In genomic region chr1:81920245-81920740, GRCh38 we compare ENCODE assay signal across 11 cellular contexts.
DNase-seq lines count a peak whose midpoint lies in the region; ATAC-seq lines count a peak whose summit lies in the region.
"Had no signal": no experiment of that assay in that cellular context is flagged by ENCODE, and none has a peak within 500 bp of the region (broad histone marks: within the 10 kb centered on the region; RNA-seq: fewer than 3 reads in every experiment).

No MANE protein-coding gene starts in this region.

- no peak overlapping the region for H3K27ac ChIP-seq in HUES6 (ENCODE audit: low read depth, low read length)
- peak overlapping the region; percentile 66 for H3K27ac ChIP-seq in iPS-18a (ENCODE audit: low read length)
- H3K27ac ChIP-seq: dorsolateral prefrontal cortex had no signal

- no peaks in the 10 kb centered on the region for H3K27me3 ChIP-seq in HUES6 (ENCODE audit: control insufficient read depth, insufficient read depth, low read length)
- H3K27me3 ChIP-seq in iPS-18a (ENCODE audit: control insufficient read depth, insufficient read depth, low read length), result no peaks in the 10 kb centered on the region

- CTCF ChIA-PET in activated CD4-positive, alpha-beta T cell treated with anti-CD3 and anti-CD28 coated beads for 36 hours (lab: Charles Lee), result no interaction called here
- CTCF ChIA-PET in T-cell (lab: Charles Lee), result no interaction called here

- peak overlapping the region; percentile 14; the same call in 1 of the 2 replicates for H3K4me3 ChIP-seq in HUES6 (ENCODE audit: low read depth, low read length)
- H3K4me3 ChIP-seq in iPS-18a (ENCODE audit: low read length), result peak overlapping the region; percentile 46

- H3K9me3 ChIP-seq in HUES6 (ENCODE audit: control insufficient read depth, insufficient read depth, low read depth, low read length) (no peaks in the 10 kb centered on the region), iPS-18a (ENCODE audit: control insufficient read depth, low read depth, low read length) (no peaks in the 10 kb centered on the region)

- POLR2A ChIA-PET in activated CD4-positive, alpha-beta T cell treated with anti-CD3 and anti-CD28 coated beads for 36 hours (lab: Charles Lee), result no interaction called here
- POLR2A ChIA-PET in T-cell (lab: Charles Lee), result no interaction called here

- H3K9me3 Mint-ChIP-seq in activated CD4-positive, alpha-beta T cell treated with anti-CD3 and anti-CD28 coated beads for 36 hours (ENCODE audit: low read depth), result no peaks in the 10 kb centered on the region
- peaks cover 0 to 6% (median 2%) of the 10 kb centered on the region in 3 donors for H3K9me3 Mint-ChIP-seq in T-cell

- H3K36me3 Mint-ChIP-seq in activated CD4-positive, alpha-beta T cell treated with anti-CD3 and anti-CD28 coated beads for 36 hours (ENCODE audit: low read depth), result no peaks in the 10 kb centered on the region
- H3K36me3 Mint-ChIP-seq in T-cell, result no peaks in the 10 kb centered on the region

- DNase-seq in brain pericyte (ENCODE audit: low read depth, low spot score) (peak; percentile 10), stromal cell of bone marrow (ENCODE audit: low read depth) (peak; percentile 13), T-cell (no peak), NCI-H2196 (lab: John Stamatoyannopoulos, UW; ENCODE audit: unreplicated experiment) (no peak)
- DNase-seq in activated CD4-positive, alpha-beta T cell treated with anti-CD3 and anti-CD28 coated beads for 36 hours, result no peak
- DNase-seq: NCI-H748 treated with DMSO at 0.1 percent for 48 hours; stimulated activated naive CD4-positive, alpha-beta T cell had no signal

- intact Hi-C loops in activated CD4-positive, alpha-beta T cell treated with anti-CD3 and anti-CD28 coated beads for 36 hours (cut with DNase I, micrococcal nuclease), result no loop called here

- no peak overlapping the region for H3K4me3 Mint-ChIP-seq in activated CD4-positive, alpha-beta T cell treated with anti-CD3 and anti-CD28 coated beads for 36 hours
- no peak overlapping the region for H3K4me3 Mint-ChIP-seq in T-cell

- ATAC-seq in activated CD4-positive, alpha-beta T cell treated with anti-CD3 and anti-CD28 coated beads for 36 hours, result no peak
- ATAC-seq in T-cell (replicated peaks in 1 of 4) (no peak), GM21360 (IDR thresholded peaks at IDR 0.05; ENCODE audit: unreplicated experiment) (no peak)

- H3K4me1 ChIP-seq in HUES6 (ENCODE audit: control insufficient read depth, insufficient read depth, low read length) (peaks cover 14% of the 10 kb centered on the region), iPS-18a (ENCODE audit: control insufficient read depth, low read depth, low read length) (peaks cover 40% of the 10 kb centered on the region)

- no peaks in the 10 kb centered on the region for H3K4me1 Mint-ChIP-seq in activated CD4-positive, alpha-beta T cell treated with anti-CD3 and anti-CD28 coated beads for 36 hours
- H3K4me1 Mint-ChIP-seq in T-cell, result no peaks in the 10 kb centered on the region

- no peak overlapping the region for H3K9ac ChIP-seq in HUES6 (ENCODE audit: low read length)
- no peak overlapping the region for H3K9ac ChIP-seq in iPS-18a (ENCODE audit: low read length)

- no peaks in the 10 kb centered on the region for H3K27me3 Mint-ChIP-seq in activated CD4-positive, alpha-beta T cell treated with anti-CD3 and anti-CD28 coated beads for 36 hours
- no peaks in the 10 kb centered on the region for H3K27me3 Mint-ChIP-seq in T-cell

- H3K36me3 ChIP-seq in HUES6 (ENCODE audit: control insufficient read depth, insufficient read depth, low read length), result no peaks in the 10 kb centered on the region
- H3K36me3 ChIP-seq in iPS-18a (ENCODE audit: control insufficient read depth, low read depth, low read length), result peaks cover 4% of the 10 kb centered on the region

- H3K27ac Mint-ChIP-seq in activated CD4-positive, alpha-beta T cell treated with anti-CD3 and anti-CD28 coated beads for 36 hours, result no peak overlapping the region
- no peak overlapping the region for H3K27ac Mint-ChIP-seq in T-cell

Comparison
In these comparisons a context has a peak if more than half of its experiments do, and no peak if none do; other contexts are left out.
1. DNase-seq: peak in brain pericyte (single experiment) and stromal cell of bone marrow (single experiment); none in activated CD4-positive, alpha-beta T cell treated with anti-CD3 and anti-CD28 coated beads for 36 hours (single experiment), T-cell (0 of 34) and NCI-H2196 (single experiment).